Comparison of ENCODE assay signal across 8 cellular contexts in the genomic region with DNA sequence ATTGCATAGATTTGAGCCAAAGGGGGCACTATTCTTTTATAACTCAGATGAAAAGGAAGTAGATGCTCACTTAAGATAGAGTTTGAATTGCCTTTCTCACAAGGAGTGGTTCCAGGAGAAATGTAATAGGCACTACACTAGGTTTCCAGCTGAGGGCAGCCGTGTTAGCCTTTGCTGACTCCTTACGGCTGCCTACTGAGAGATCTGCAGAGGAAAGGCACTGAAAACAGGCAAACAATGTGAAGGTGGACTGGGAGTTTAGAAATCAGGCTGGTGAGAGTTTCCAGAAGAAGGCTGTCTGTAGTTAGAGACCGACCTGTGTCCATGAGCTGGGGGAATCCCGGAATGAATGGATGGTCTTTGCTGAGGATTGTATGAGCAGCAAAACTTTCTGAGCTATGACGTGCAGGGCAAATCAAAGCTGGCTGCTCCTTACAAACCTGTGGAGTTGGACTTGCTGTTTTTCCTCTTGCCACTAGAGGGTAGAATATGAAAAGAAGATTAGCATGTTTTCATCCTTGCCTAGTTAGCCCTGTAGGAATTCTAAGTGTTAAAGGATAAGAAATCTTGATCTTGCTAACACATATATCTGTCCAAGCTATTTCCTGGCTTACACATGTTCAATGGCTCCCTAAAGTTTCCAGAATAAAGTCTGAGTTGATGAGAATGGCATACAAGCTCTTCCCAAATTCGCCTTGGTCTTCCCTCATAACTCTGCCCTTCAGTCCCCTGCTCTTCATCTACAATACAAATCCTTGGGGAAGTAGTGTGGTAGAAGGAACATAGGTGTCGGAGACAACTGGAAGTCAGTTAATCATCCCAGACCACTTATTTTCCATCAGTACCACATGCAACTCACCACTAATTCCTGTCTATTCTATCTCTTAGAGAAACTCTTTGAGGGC. TPM values are rescaled to one million over a fixed set of nuclear protein-coding genes. Genes with fewer than 3 reads are reported as not detected.
DNase-seq lines count a peak whose midpoint lies in the region; ATAC-seq, FAIRE-seq and TF ChIP-seq lines count a peak whose summit lies in the region.

No MANE protein-coding gene starts in this region.

- H3K27me3 ChIP-seq in MG63 (no peaks in the 10 kb centered on the region), neuronal stem cell (ENCODE audit: control insufficient read depth in 3 of 3, insufficient read depth in 3 of 3, low read depth in 1 of 3, low read length in 3 of 3) (no peaks in the 10 kb centered on the region), upper lobe of right lung (no peaks in the 10 kb centered on the region)

- no peak overlapping the region for H2BK15ac ChIP-seq in neuronal stem cell (ENCODE audit: low read length)

- peak; percentile 77 for TF ChIP-seq CTCF in upper lobe of right lung (IDR thresholded peaks at IDR 0.05)

- FAIRE-seq in frontal cortex (lab: Jason Lieb, UNC) = peak; percentile 31

- no peak overlapping the region for H3K27ac ChIP-seq in neuronal stem cell (replicated peaks; ENCODE audit: low read length)
- no peak overlapping the region for H3K27ac ChIP-seq in upper lobe of right lung

- no peak overlapping the region for H2BK120ac ChIP-seq in neuronal stem cell (ENCODE audit: low read depth, low read length)

- WGBS in neuronal stem cell (ENCODE audit: extremely low coverage in 2 of 2, insufficient read length in 2 of 2, insufficient replicate concordance in 1 of 2), 2 donors = no CpG with 5 or more reads among the region's 7 CpGs

- H3K23ac ChIP-seq in neuronal stem cell (ENCODE audit: low read depth, low read length, poor library complexity) = no peak overlapping the region

- H3K36me3 ChIP-seq in MG63 = no peaks in the 10 kb centered on the region
- H3K36me3 ChIP-seq in neuronal stem cell (replicated peaks in 1 of 2; ENCODE audit: control insufficient read depth in 2 of 2, insufficient read depth in 2 of 2, low read length in 2 of 2) = no peaks in the 10 kb centered on the region
- H3K36me3 ChIP-seq in upper lobe of right lung = no peaks in the 10 kb centered on the region

- H2BK12ac ChIP-seq in neuronal stem cell (ENCODE audit: low read length) = no peak overlapping the region

- no peak overlapping the region for H4K91ac ChIP-seq in neuronal stem cell (ENCODE audit: low read depth, low read length, poor library complexity)

- no peak overlapping the region for H3K18ac ChIP-seq in neuronal stem cell (ENCODE audit: low read length)

- DNase-seq in Right ventricle myocardium inferior (ENCODE audit: missing footprints) = no peak
- no peak for DNase-seq in cardiac septum (ENCODE audit: low spot score)
- peak; percentile 63 for DNase-seq in MG63
- DNase-seq in SIG-M5 treated with dmso at 0.1 percent for 504 hours (lab: John Stamatoyannopoulos, UW; ENCODE audit: unreplicated experiment) = peak; percentile 77
- peak; percentile 44 for DNase-seq in activated naive CD4-positive, alpha-beta T cell treated with Interleukin-2 at 50 U/mL for 16 hours
- DNase-seq in frontal cortex (ENCODE audit: low spot score in 2 of 2) = peak in 1 of 2 donors; percentile 66
- peak; percentile 67 for DNase-seq in neuronal stem cell (ENCODE audit: low spot score)
- DNase-seq in upper lobe of right lung = no peak

- H3K4me1 ChIP-seq in neuronal stem cell (ENCODE audit: control insufficient read depth in 2 of 2, insufficient read depth in 1 of 2, low read depth in 1 of 2, low read length in 2 of 2) (peaks cover 3 to 26% of the 10 kb centered on the region in 2 donors), upper lobe of right lung (no peaks in the 10 kb centered on the region)

- intact Hi-C loops in Right ventricle myocardium inferior (cut with DNase I) = loop anchor here (2.0 to 10.0 kb wide), 3 partner anchors 75 to 225 kb away; a partner anchor contains a TSS
- intact Hi-C loops in cardiac septum (cut with DNase I) = loop anchor here (1.0 to 10.0 kb wide), 2 partner anchors 95 to 166 kb away; no protein-coding TSS in a partner anchor
- intact Hi-C loops in upper lobe of right lung (cut with DNase I) = loop anchor here (5.0 kb wide), 1 partner anchor 167 kb away; no protein-coding TSS in a partner anchor

- peak overlapping the region; percentile 84 for H2AFZ ChIP-seq in neuronal stem cell (ENCODE audit: low read length)

- H2BK5ac ChIP-seq in neuronal stem cell (ENCODE audit: low read length) = no peak overlapping the region

- H4K8ac ChIP-seq in neuronal stem cell (ENCODE audit: low read depth, low read length) = no peak overlapping the region

- no peak overlapping the region for H3K14ac ChIP-seq in neuronal stem cell (ENCODE audit: low read length)

- peak overlapping the region; percentile 12; the same call in 1 of the 2 replicates for H3K4me3 ChIP-seq in MG63
- peak overlapping the region; percentile 22 to 29 for H3K4me3 ChIP-seq in neuronal stem cell (ENCODE audit: low read length in 2 of 2)
- no peak overlapping the region for H3K4me3 ChIP-seq in upper lobe of right lung

- no peak overlapping the region for H3K4ac ChIP-seq in neuronal stem cell (ENCODE audit: low read length)

- H3K79me1 ChIP-seq in neuronal stem cell (ENCODE audit: low read depth, low read length) = no peaks in the 10 kb centered on the region

- no peak overlapping the region for H3K9ac ChIP-seq in neuronal stem cell (ENCODE audit: low read depth, low read length, poor library complexity)

- H3K4me2 ChIP-seq in neuronal stem cell (ENCODE audit: insufficient read depth, low read length, poor library complexity, severe bottlenecking) = peak overlapping the region; percentile 52

- ATAC-seq in Right ventricle myocardium inferior = peak; percentile 92
- peak; percentile 95 for ATAC-seq in upper lobe of right lung

- H2AK5ac ChIP-seq in neuronal stem cell (ENCODE audit: low read depth, low read length) = no peak overlapping the region

- H3K9me3 ChIP-seq in MG63 = no peaks in the 10 kb centered on the region
- no peaks in the 10 kb centered on the region for H3K9me3 ChIP-seq in neuronal stem cell (replicated peaks in 1 of 2; ENCODE audit: control insufficient read depth in 2 of 2, insufficient read depth in 1 of 2, low read depth in 1 of 2, low read length in 2 of 2)
- no peaks in the 10 kb centered on the region for H3K9me3 ChIP-seq in upper lobe of right lung

RNA-seq across cellular contexts. Expression of a gene that starts 20.1 kb away (rescaled TPM):
- total RNA-seq in Right ventricle myocardium inferior (45.1 TPM), cardiac septum (64.8 TPM), frontal cortex (127 TPM), upper lobe of right lung (60.2 TPM)
- 15.7 and 34.6 TPM in 2 replicates for total RNA-seq in MG63 (2014; rRNA removed; shearing (Covaris generic); ENCODE audit: low replicate concordance)
- 29.1 TPM for polyA plus RNA-seq in neuronal stem cell (2013, experiment 1 of 2)
- 29.1 TPM for polyA plus RNA-seq in neuronal stem cell (2013, experiment 2 of 2)

Comparison
In these comparisons a context has a peak if more than half of its experiments do, and no peak if none do; other contexts are left out.
1. DNase-seq: peak in MG63 (single experiment), SIG-M5 treated with dmso at 0.1 percent for 504 hours (single experiment), activated naive CD4-positive, alpha-beta T cell treated with Interleukin-2 at 50 U/mL for 16 hours (single experiment) and neuronal stem cell (single experiment); none in Right ventricle myocardium inferior (single experiment), cardiac septum (single experiment) and upper lobe of right lung (single experiment).